ENCODE assay signal across 8 cellular contexts in genomic region chr10:57338823-57339558, GRCh38.
DNase-seq lines count a peak whose midpoint lies in the region; TF ChIP-seq lines count a peak whose summit lies in the region.

No MANE protein-coding gene starts in this region.

- H3K36me3 Mint-ChIP-seq in Caco-2 (ENCODE audit: insufficient read depth, unreplicated experiment) = no peaks in the 10 kb centered on the region

- no TSS peak for BruUV-seq in Caco-2 (replicated peaks; lab: Mats Ljungman, UMichigan)

- no peak overlapping the region for H3K4me3 Mint-ChIP-seq in Caco-2 (ENCODE audit: unreplicated experiment)

- H3K4me1 ChIP-seq in Caco-2 (no peaks in the 10 kb centered on the region), testis (no peaks in the 10 kb centered on the region)

- no peak overlapping the region for H3K4me3 ChIP-seq in Caco-2 (ENCODE audit: low read depth, low read length)
- no peak overlapping the region for H3K4me3 ChIP-seq in testis

- CTCF ChIA-PET in Caco-2 (lab: Charles Lee) = interaction anchor here (0.9 kb wide), 1 partner anchor 318 kb away, joined by 3 read pairs; no protein-coding TSS in a partner anchor

- intact Hi-C loops in Caco-2 (cut with micrococcal nuclease; ENCODE audit: unreplicated experiment) = loop anchor here (1.0 to 5.0 kb wide), 6 partner anchors 241 to 813 kb away; no protein-coding TSS in a partner anchor
- intact Hi-C loops in testis (cut with DNase I; ENCODE audit: low total_unique reads) = no loop called here

- TF ChIP-seq CTCF in Caco-2 (IDR thresholded peaks at IDR 0.05; ENCODE audit: insufficient read depth in 1 of 2, low read depth in 1 of 2, low read length in 1 of 2, severe bottlenecking in 1 of 2, unreplicated experiment in 1 of 2) = peak; percentile 83 to 95
- peak; percentile 36 to 83 (median 42) for TF ChIP-seq CTCF in testis (IDR thresholded peaks at IDR 0.05)

- no peak overlapping the region for H3K27ac ChIP-seq in testis

- DNase-seq in Caco-2 (peak in 1 of 2 experiments; percentile 64), GM19238 (ENCODE audit: insufficient read length, low spot score) (peak; percentile 1), HS-5 (ENCODE audit: low read depth) (peak; percentile 32), SW480 (ENCODE audit: low spot score) (peak; percentile 19), glomerular visceral epithelial cell (ENCODE audit: extremely low spot score) (peak; percentile 61), testis (peak; percentile 36), NCI-H2107 (lab: John Stamatoyannopoulos, UW) (no peak), NCI-H226 (no peak)

- no peak overlapping the region for H3K27ac Mint-ChIP-seq in Caco-2 (ENCODE audit: unreplicated experiment)

- no peak for TF ChIP-seq POLR2A in testis (IDR thresholded peaks at IDR 0.05)

- no peaks in the 10 kb centered on the region for H3K4me1 Mint-ChIP-seq in Caco-2 (ENCODE audit: low read depth, unreplicated experiment)

- H3K27me3 ChIP-seq in Caco-2 (replicated peaks; ENCODE audit: control insufficient read depth, insufficient read depth, low read length) = no peaks in the 10 kb centered on the region
- H3K27me3 ChIP-seq in testis = no peaks in the 10 kb centered on the region

- H3K9me3 ChIP-seq in Caco-2 (peaks cover 20% of the 10 kb centered on the region), testis (no peaks in the 10 kb centered on the region)

- no peaks in the 10 kb centered on the region for H3K9me3 Mint-ChIP-seq in Caco-2 (ENCODE audit: unreplicated experiment)

- POLR2A ChIA-PET in Caco-2 (lab: Charles Lee) = no interaction called here

- H3K36me3 ChIP-seq in Caco-2 (ENCODE audit: control insufficient read depth, insufficient read depth, low read length) (no peaks in the 10 kb centered on the region), testis (ENCODE audit: low read depth, missing control alignments) (no peaks in the 10 kb centered on the region)

- WGBS in testis, 2 donors = 38 to 50% methylated on average over 4 of the region's 4 CpGs

- no peaks in the 10 kb centered on the region for H3K27me3 Mint-ChIP-seq in Caco-2 (ENCODE audit: insufficient read depth, unreplicated experiment)

Comparison
In these comparisons a context has a peak if more than half of its experiments do, and no peak if none do; other contexts are left out.
1. DNase-seq: peak in GM19238 (single experiment), HS-5 (single experiment), SW480 (single experiment), glomerular visceral epithelial cell (single experiment) and testis (single experiment); none in NCI-H2107 (single experiment) and NCI-H226 (single experiment).